18 cellular contexts compared by ENCODE assay signal in genomic region chr1:235430991-235431390, GRCh38.
A peak's percentile ranks its signal among the peaks of the same experiment; 100 is the strongest.
DNase-seq lines count a peak whose midpoint lies in the region; FAIRE-seq and TF ChIP-seq lines count a peak whose summit lies in the region.
"Had no signal": no experiment of that assay in that cellular context is flagged by ENCODE, and none has a peak within 500 bp of the region (broad histone marks: within the 10 kb centered on the region; RNA-seq: fewer than 3 reads in every experiment).

No MANE protein-coding gene starts in this region.

- no peak for TF ChIP-seq POLR2A in endothelial cell of umbilical vein (IDR thresholded peaks at IDR 0.05; ENCODE audit: low read depth, low read length)

- CTCF ChIA-PET in AG04449 (lab: Yijun Ruan, JAX) (interaction anchor here (1.1 to 2.1 kb wide), 2 partner anchors 13 to 14 kb away, joined by 3 to 12 read pairs; no protein-coding TSS in a partner anchor), endothelial cell of umbilical vein (lab: Charles Lee) (interaction anchor here (1.4 to 1.7 kb wide), 2 partner anchors 14 to 16 kb away, joined by 5 to 10 read pairs; no protein-coding TSS in a partner anchor)

- no peaks in the 10 kb centered on the region for H3K4me1 ChIP-seq in adipocyte (ENCODE audit: control insufficient read depth, insufficient read depth, low read length)
- no peaks in the 10 kb centered on the region for H3K4me1 ChIP-seq in endothelial cell of umbilical vein (ENCODE audit: control insufficient read depth, extremely low read depth, insufficient read depth, low read length)
- H3K4me1 ChIP-seq: SJSA1 had no signal

- no peak overlapping the region for H3K27ac ChIP-seq in endothelial cell of umbilical vein (ENCODE audit: insufficient read depth, low read depth, low read length)
- H3K27ac ChIP-seq: SJSA1 had no signal

- intact Hi-C loops in endothelial cell of umbilical vein (cut with micrococcal nuclease) = no loop called here

- H3K9me3 ChIP-seq in adipocyte (ENCODE audit: control insufficient read depth, low read length) (no peaks in the 10 kb centered on the region), endothelial cell of umbilical vein (replicated peaks; ENCODE audit: control insufficient read depth, insufficient read depth, low read length) (no peaks in the 10 kb centered on the region)
- H3K9me3 ChIP-seq: SJSA1 had no signal

- peak; percentile 84 for FAIRE-seq in endothelial cell of umbilical vein (lab: Jason Lieb, UNC)

- no peaks in the 10 kb centered on the region for H3K79me2 ChIP-seq in endothelial cell of umbilical vein (ENCODE audit: control insufficient read depth, insufficient read depth, low read length)

- dilution Hi-C loops in endothelial cell of umbilical vein (cut with MboI; ENCODE audit: extremely low pct_ligation_motif_present, low sequenced_read_pairs) = no loop called here

- H4K20me1 ChIP-seq in endothelial cell of umbilical vein (replicated peaks; ENCODE audit: control insufficient read depth, extremely low read depth, insufficient read depth, low read length) = no peaks in the 10 kb centered on the region

- no TSS peak for BruUV-seq in endothelial cell of umbilical vein (replicated peaks; lab: Mats Ljungman, UMichigan)

- H3K27me3 ChIP-seq in adipocyte (replicated peaks; ENCODE audit: control insufficient read depth, insufficient read depth, low read length) (no peaks in the 10 kb centered on the region), endothelial cell of umbilical vein (ENCODE audit: control insufficient read depth in 2 of 2, insufficient read depth in 2 of 2, low read length in 2 of 2) (no peaks in the 10 kb centered on the region)
- H3K27me3 ChIP-seq: SJSA1 had no signal

- no peaks in the 10 kb centered on the region for H3K9me1 ChIP-seq in endothelial cell of umbilical vein (replicated peaks; ENCODE audit: control insufficient read depth, extremely low read depth, insufficient read depth, low read length)

- DNase-seq in AG04449 (ENCODE audit: low read depth, low spot score) (peak; percentile 23), GM04503 (ENCODE audit: low read depth) (peak; percentile 11), adipocyte (ENCODE audit: low read depth) (peak; percentile 45), endothelial cell of umbilical vein (ENCODE audit: low read depth, low spot score) (peak; percentile 29), GOT3 (lab: John Stamatoyannopoulos, UW) (no peak), NCI-H1105 treated with DMSO at 0.1 percent for 48 hours (lab: John Stamatoyannopoulos, UW) (no peak), GM10266 (ENCODE audit: extremely low spot score) (no peak)
- DNase-seq in NK-92 treated with Interleukin-12 subunit alpha and Interleukin-12 subunit beta, amount 100 ng/mL, for 24 hours (lab: John Stamatoyannopoulos, UW) = no peak
- DNase-seq: 8988T; AML-193; Calu3; CD4-positive, alpha-beta T cell; DMS79; GF-D8; H9; NCI-H2227 treated with DMSO at 0.1 percent for 48 hours; PC-3 had no signal

- H3K4me3 ChIP-seq in AG04449 (ENCODE audit: low read depth, low read length) (no peak overlapping the region), adipocyte (ENCODE audit: low read length) (no peak overlapping the region), endothelial cell of umbilical vein (replicated peaks in 1 of 3; ENCODE audit: insufficient read depth in 1 of 3, low read depth in 1 of 3, low read length in 3 of 3) (no peak overlapping the region)
- H3K4me3 ChIP-seq: SJSA1 had no signal

- H3K9ac ChIP-seq in adipocyte (ENCODE audit: low read length) (no peak overlapping the region), endothelial cell of umbilical vein (replicated peaks; ENCODE audit: extremely low read depth, insufficient read depth, low read length) (no peak overlapping the region)

- H2AFZ ChIP-seq in endothelial cell of umbilical vein (ENCODE audit: low read depth, low read length) = no peak overlapping the region

- H3K36me3 ChIP-seq in adipocyte (ENCODE audit: control insufficient read depth, insufficient read depth, low read length, severe bottlenecking) = peaks cover 23% of the 10 kb centered on the region
- no peaks in the 10 kb centered on the region for H3K36me3 ChIP-seq in endothelial cell of umbilical vein (ENCODE audit: control insufficient read depth in 2 of 2, extremely low read depth in 1 of 2, insufficient read depth in 2 of 2, low read length in 2 of 2)

- POLR2A ChIA-PET in AG04449 (lab: Yijun Ruan, JAX) (interaction anchor here (0.7 kb wide), 1 partner anchor 310 kb away, joined by 3 read pairs; no protein-coding TSS in a partner anchor), endothelial cell of umbilical vein (lab: Charles Lee) (no interaction called here)

- no peak overlapping the region for H3K4me2 ChIP-seq in endothelial cell of umbilical vein (ENCODE audit: insufficient read depth, low read length)

- TF ChIP-seq CTCF in AG04449 (IDR thresholded peaks at IDR 0.05; ENCODE audit: insufficient read depth, low read length, missing control alignments) = no peak
- no peak for TF ChIP-seq CTCF in endothelial cell of umbilical vein (IDR thresholded peaks at IDR 0.05; ENCODE audit: extremely low read depth in 1 of 2, insufficient read depth in 1 of 2, low read depth in 1 of 2, low read length in 2 of 2)
- no peak for TF ChIP-seq CTCF in GM10266 (IDR thresholded peaks at IDR 0.05; ENCODE audit: control insufficient read depth, insufficient read depth, low read depth, missing control alignments)

TF ChIP-seq in endothelial cell of umbilical vein, 7 proteins besides CTCF, POLR2A, EP300 and RAD21:
- TF ChIP-seq MYC (IDR thresholded peaks at IDR 0.05; ENCODE audit: low read depth, low read length) (no peak), EZH2 (IDR thresholded peaks at IDR 0.05; ENCODE audit: borderline replicate concordance, low read depth, low read length, severe bottlenecking) (no peak)

Comparison
In these comparisons a context has a peak if more than half of its experiments do, and no peak if none do; other contexts are left out.
1. DNase-seq: peak in AG04449 (single experiment), GM04503 (single experiment), adipocyte (single experiment) and endothelial cell of umbilical vein (single experiment); none in GOT3 (single experiment), NCI-H1105 treated with DMSO at 0.1 percent for 48 hours (single experiment), NK-92 treated with Interleukin-12 subunit alpha and Interleukin-12 subunit beta, amount 100 ng/mL, for 24 hours (single experiment) and GM10266 (single experiment).